Comparison of ENCODE assay signal across 8 cellular contexts in the genomic region with DNA sequence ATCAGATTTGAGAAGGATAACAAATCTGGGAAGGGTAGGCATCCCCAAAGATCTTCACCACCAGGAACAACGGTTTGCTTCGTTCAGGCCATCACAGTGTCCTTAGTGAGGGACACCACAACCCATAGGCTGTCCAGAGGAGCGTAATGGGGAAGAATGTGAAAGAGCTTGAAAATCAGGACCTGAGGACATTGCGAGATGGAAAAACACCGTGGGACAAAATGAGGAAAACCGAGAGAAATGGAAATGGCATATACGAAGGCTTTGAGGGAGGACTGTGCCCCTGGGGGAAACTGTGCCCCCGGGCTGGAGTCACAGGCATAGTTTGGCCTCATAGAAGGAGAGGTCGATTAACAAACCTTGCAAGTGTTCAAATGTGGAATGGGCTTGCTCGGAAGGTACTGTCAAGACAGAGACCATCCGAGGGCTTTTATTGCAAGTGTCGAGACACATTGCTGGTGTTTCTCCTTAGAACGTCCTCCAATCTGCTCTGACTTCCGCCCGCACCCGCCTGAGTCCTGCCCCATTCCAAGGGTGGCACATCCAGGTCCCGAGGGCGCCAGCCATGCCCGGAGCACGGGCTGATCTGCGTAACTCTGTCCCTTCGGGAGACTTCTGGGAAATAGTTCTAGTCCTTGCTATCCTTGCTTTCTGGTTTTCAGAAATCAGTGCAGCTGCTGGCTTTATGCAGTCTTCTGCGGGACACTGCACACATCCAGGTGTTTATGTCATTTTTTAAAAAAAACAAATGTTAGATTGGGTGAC. TPM values are rescaled to one million over a fixed set of nuclear protein-coding genes. Genes with fewer than 3 reads are reported as not detected.
DNase-seq lines count a peak whose midpoint lies in the region; ATAC-seq and TF ChIP-seq lines count a peak whose summit lies in the region.

No MANE protein-coding gene starts in this region.

- H3K4me3 Mint-ChIP-seq in activated CD4-positive, alpha-beta T cell treated with anti-CD3 and anti-CD28 coated beads, Interleukin-2, amount 10 ng/mL, durations not matched to agents 7 days and 5 days: peak overlapping the region; percentile 85
- peak overlapping the region; percentile 83 for H3K4me3 Mint-ChIP-seq in endothelial cell (ENCODE audit: unreplicated experiment)
- peak overlapping the region; percentile 90 for H3K4me3 Mint-ChIP-seq in stimulated activated naive CD8-positive, alpha-beta T cell treated with anti-CD3 and anti-CD28 coated beads, Interleukin-15, Interleukin-2, amounts not matched to agents 100 ng/mL and 50 ng/mL, for 24 hours

- H3K18ac ChIP-seq in mesendoderm (ENCODE audit: low read length): no peak overlapping the region

- H2AK5ac ChIP-seq in mesendoderm (ENCODE audit: low read length): no peak overlapping the region

- H3K27ac ChIP-seq in DND-41 (ENCODE audit: low read length) (peak overlapping the region; percentile 66), mesendoderm (ENCODE audit: low read depth, low read length) (no peak overlapping the region)

- H2AFZ ChIP-seq in DND-41 (ENCODE audit: low read depth, low read length) (peak overlapping the region; percentile 99), Loucy (ENCODE audit: low read length) (peak overlapping the region; percentile 99)

- H3K9me3 ChIP-seq in DND-41 (ENCODE audit: insufficient read depth, low read length, severe bottlenecking) (no peaks in the 10 kb centered on the region), Loucy (ENCODE audit: insufficient read depth, low read depth, low read length) (no peaks in the 10 kb centered on the region)

- H3K4me1 ChIP-seq in DND-41 (ENCODE audit: insufficient read depth, low read length) (peaks cover 27% of the 10 kb centered on the region), Loucy (ENCODE audit: insufficient read depth, low read length, poor library complexity, severe bottlenecking) (peaks cover 33% of the 10 kb centered on the region), mesendoderm (ENCODE audit: control insufficient read depth, low read depth, low read length) (no peaks in the 10 kb centered on the region)

- TF ChIP-seq CTCF in DND-41 (IDR thresholded peaks at IDR 0.05; ENCODE audit: borderline replicate concordance, extremely low read depth, low read length, poor library complexity, severe bottlenecking): no peak
- no peak for TF ChIP-seq CTCF in Loucy (conservative IDR thresholded peaks at IDR 0.05; ENCODE audit: low read length)
- no peak for TF ChIP-seq CTCF in endothelial cell (IDR thresholded peaks at IDR 0.05; ENCODE audit: unreplicated experiment)

- no peaks in the 10 kb centered on the region; the same call in 1 of the 2 replicates for H3K36me3 ChIP-seq in DND-41 (ENCODE audit: insufficient read depth, low read length)
- no peaks in the 10 kb centered on the region for H3K36me3 ChIP-seq in Loucy (ENCODE audit: insufficient read depth, low read length)
- no peaks in the 10 kb centered on the region for H3K36me3 ChIP-seq in mesendoderm (ENCODE audit: control insufficient read depth, insufficient read depth, low read length)

- H3K23ac ChIP-seq in mesendoderm (ENCODE audit: low read length): no peak overlapping the region

- H2BK5ac ChIP-seq in mesendoderm (ENCODE audit: low read length): no peak overlapping the region

- H3K79me2 ChIP-seq in DND-41 (ENCODE audit: insufficient read depth, low read length) (peaks cover 37% of the 10 kb centered on the region), Loucy (ENCODE audit: insufficient read depth, low read length) (peaks cover 35% of the 10 kb centered on the region), mesendoderm (ENCODE audit: control insufficient read depth, insufficient read depth, low read length) (peaks cover 16% of the 10 kb centered on the region)

- H4K5ac ChIP-seq in mesendoderm (ENCODE audit: low read length): no peak overlapping the region

- no peaks in the 10 kb centered on the region for H3K9me3 Mint-ChIP-seq in activated CD4-positive, alpha-beta T cell treated with anti-CD3 and anti-CD28 coated beads, Interleukin-2, amount 10 ng/mL, durations not matched to agents 7 days and 5 days
- H3K9me3 Mint-ChIP-seq in endothelial cell (ENCODE audit: unreplicated experiment): no peaks in the 10 kb centered on the region
- H3K9me3 Mint-ChIP-seq in stimulated activated naive CD8-positive, alpha-beta T cell treated with anti-CD3 and anti-CD28 coated beads, Interleukin-15, Interleukin-2, amounts not matched to agents 100 ng/mL and 50 ng/mL, for 24 hours: no peaks in the 10 kb centered on the region

- ATAC-seq in DND-41 (ENCODE audit: insufficient read depth, low read depth) (peak; percentile 44), GM21723 (IDR thresholded peaks at IDR 0.05; ENCODE audit: unreplicated experiment) (peak; percentile 18), HG03095 (IDR thresholded peaks at IDR 0.05; ENCODE audit: unreplicated experiment) (no peak)

- H2BK120ac ChIP-seq in mesendoderm (ENCODE audit: low read depth, low read length): no peak overlapping the region

- peak overlapping the region; percentile 87 for H3K56ac ChIP-seq in mesendoderm (ENCODE audit: low read length)

- peaks cover 18% of the 10 kb centered on the region for H3K4me1 Mint-ChIP-seq in activated CD4-positive, alpha-beta T cell treated with anti-CD3 and anti-CD28 coated beads, Interleukin-2, amount 10 ng/mL, durations not matched to agents 7 days and 5 days
- H3K4me1 Mint-ChIP-seq in endothelial cell (ENCODE audit: unreplicated experiment): peaks cover 3% of the 10 kb centered on the region
- peaks cover 21% of the 10 kb centered on the region for H3K4me1 Mint-ChIP-seq in stimulated activated naive CD8-positive, alpha-beta T cell treated with anti-CD3 and anti-CD28 coated beads, Interleukin-15, Interleukin-2, amounts not matched to agents 100 ng/mL and 50 ng/mL, for 24 hours (ENCODE audit: low read depth)

- H3K4me3 ChIP-seq in DND-41 (ENCODE audit: low read depth in 1 of 2, low read length in 2 of 2): peak overlapping the region; percentile 45 to 74
- peak overlapping the region; percentile 89 for H3K4me3 ChIP-seq in Loucy (ENCODE audit: low read length, poor library complexity, severe bottlenecking)
- H3K4me3 ChIP-seq in mesendoderm (ENCODE audit: low read length): peak overlapping the region; percentile 51

- H3K27me3 ChIP-seq in DND-41 (ENCODE audit: insufficient read depth, low read length, poor library complexity) (peaks cover 3% of the 10 kb centered on the region), Loucy (ENCODE audit: insufficient read depth, low read length, poor library complexity, severe bottlenecking) (no peaks in the 10 kb centered on the region), mesendoderm (ENCODE audit: insufficient read depth, low read length, poor library complexity) (no peaks in the 10 kb centered on the region)

- DNase-seq in DND-41 (peak; percentile 62), endothelial cell (ENCODE audit: low spot score) (peak; percentile 29), mesendoderm (peak; percentile 5)
- DNase-seq in activated CD4-positive, alpha-beta T cell treated with anti-CD3 and anti-CD28 coated beads, Interleukin-2, amount 10 ng/mL, durations not matched to agents 7 days and 5 days: peak; percentile 36

- H3K79me1 ChIP-seq in mesendoderm (ENCODE audit: low read length): peaks cover 2% of the 10 kb centered on the region

- no peaks in the 10 kb centered on the region for H3K36me3 Mint-ChIP-seq in activated CD4-positive, alpha-beta T cell treated with anti-CD3 and anti-CD28 coated beads, Interleukin-2, amount 10 ng/mL, durations not matched to agents 7 days and 5 days (ENCODE audit: low read depth)
- H3K36me3 Mint-ChIP-seq in endothelial cell (ENCODE audit: low read depth, unreplicated experiment): peaks cover 3% of the 10 kb centered on the region
- no peaks in the 10 kb centered on the region for H3K36me3 Mint-ChIP-seq in stimulated activated naive CD8-positive, alpha-beta T cell treated with anti-CD3 and anti-CD28 coated beads, Interleukin-15, Interleukin-2, amounts not matched to agents 100 ng/mL and 50 ng/mL, for 24 hours (ENCODE audit: low read depth)

- H3F3A ChIP-seq in Loucy (ENCODE audit: low read depth): no peaks in the 10 kb centered on the region

- no peak overlapping the region for H2BK15ac ChIP-seq in mesendoderm (replicated peaks; ENCODE audit: low read depth)

- CTCF ChIA-PET in activated CD4-positive, alpha-beta T cell treated with anti-CD3 and anti-CD28 coated beads, Interleukin-2, amount 10 ng/mL, durations not matched to agents 7 days and 5 days (lab: Charles Lee): interaction anchor here (1.1 kb wide), 1 partner anchor 12 kb away, joined by 3 read pairs; no protein-coding TSS in a partner anchor

- H3K9ac ChIP-seq in DND-41 (ENCODE audit: low read depth, low read length): peak overlapping the region; percentile 92
- peak overlapping the region; percentile 70 for H3K9ac ChIP-seq in Loucy (ENCODE audit: low read depth, low read length, poor library complexity, severe bottlenecking)
- peak overlapping the region; percentile 85 for H3K9ac ChIP-seq in mesendoderm (ENCODE audit: low read length)

- peak overlapping the region; percentile 92 for H3K27ac Mint-ChIP-seq in activated CD4-positive, alpha-beta T cell treated with anti-CD3 and anti-CD28 coated beads, Interleukin-2, amount 10 ng/mL, durations not matched to agents 7 days and 5 days
- H3K27ac Mint-ChIP-seq in endothelial cell (ENCODE audit: unreplicated experiment): peak overlapping the region; percentile 83
- H3K27ac Mint-ChIP-seq in stimulated activated naive CD8-positive, alpha-beta T cell treated with anti-CD3 and anti-CD28 coated beads, Interleukin-15, Interleukin-2, amounts not matched to agents 100 ng/mL and 50 ng/mL, for 24 hours: peak overlapping the region; percentile 12

- no peak overlapping the region for H4K8ac ChIP-seq in mesendoderm (ENCODE audit: low read depth, low read length)

- H3K4me2 ChIP-seq in DND-41 (ENCODE audit: insufficient read depth, low read length): peak overlapping the region; percentile 97
- peak overlapping the region; percentile 99 for H3K4me2 ChIP-seq in Loucy (ENCODE audit: low read depth, low read length, poor library complexity, severe bottlenecking)
- H3K4me2 ChIP-seq in mesendoderm (ENCODE audit: low read length): peak overlapping the region; percentile 94

- WGBS in mesendoderm (ENCODE audit: extremely low coverage, insufficient coverage, low lambda C conversion rate): no CpG with 5 or more reads among the region's 23 CpGs

- peaks cover 23% of the 10 kb centered on the region for H3K27me3 Mint-ChIP-seq in activated CD4-positive, alpha-beta T cell treated with anti-CD3 and anti-CD28 coated beads, Interleukin-2, amount 10 ng/mL, durations not matched to agents 7 days and 5 days
- H3K27me3 Mint-ChIP-seq in endothelial cell (ENCODE audit: unreplicated experiment): peaks cover 13% of the 10 kb centered on the region
- H3K27me3 Mint-ChIP-seq in stimulated activated naive CD8-positive, alpha-beta T cell treated with anti-CD3 and anti-CD28 coated beads, Interleukin-15, Interleukin-2, amounts not matched to agents 100 ng/mL and 50 ng/mL, for 24 hours: peaks cover 5% of the 10 kb centered on the region

- H3K9me2 ChIP-seq in Loucy (replicated peaks; ENCODE audit: low read depth, low read length): no peaks in the 10 kb centered on the region

- 0 out of 2 replicates have a peak, but pooled peaks cover 2% of the 10 kb centered on the region for H4K20me1 ChIP-seq in DND-41 (ENCODE audit: insufficient read depth, low read length)
- peaks cover 22% of the 10 kb centered on the region for H4K20me1 ChIP-seq in Loucy (ENCODE audit: insufficient read depth, low read length, poor library complexity, severe bottlenecking)

- POLR2A ChIA-PET in activated CD4-positive, alpha-beta T cell treated with anti-CD3 and anti-CD28 coated beads, Interleukin-2, amount 10 ng/mL, durations not matched to agents 7 days and 5 days (lab: Charles Lee): interaction anchor here (0.7 kb wide), 1 partner anchor 526 kb away, joined by 5 read pairs; no protein-coding TSS in a partner anchor

- H3K4ac ChIP-seq in mesendoderm (ENCODE audit: low read depth, low read length): no peak overlapping the region

RNA-seq across cellular contexts. Expression of a gene that starts 0.9 kb away (rescaled TPM):
- total RNA-seq in activated CD4-positive, alpha-beta T cell treated with anti-CD3 and anti-CD28 coated beads, Interleukin-2, amount 10 ng/mL, durations not matched to agents 7 days and 5 days: 1 to 10 TPM; 6.7 to 7.1 TPM
- 19.9 TPM for total RNA-seq in endothelial cell (ENCODE audit: unreplicated experiment)
- 14.7 TPM for polyA plus RNA-seq in mesendoderm (2013, experiment 1 of 2)
- polyA plus RNA-seq in mesendoderm (2013, experiment 2 of 2): 14.1 TPM

RNA-seq across cellular contexts. Expression of a gene that starts 51.1 kb away (rescaled TPM):
- total RNA-seq in activated CD4-positive, alpha-beta T cell treated with anti-CD3 and anti-CD28 coated beads, Interleukin-2, amount 10 ng/mL, durations not matched to agents 7 days and 5 days: under 1 TPM in 1 of 2 experiments, not detected in 1; 0.17 TPM
- total RNA-seq in endothelial cell (ENCODE audit: unreplicated experiment): not detected
- 1.2 TPM for polyA plus RNA-seq in mesendoderm (2013, experiment 1 of 2)
- 1.3 TPM for polyA plus RNA-seq in mesendoderm (2013, experiment 2 of 2)

Comparison
In these comparisons a context has a peak if more than half of its experiments do, and no peak if none do; other contexts are left out.
1. DNase-seq: peak in every context shown above with its lines; median percentile 62 in DND-41; 36 in activated CD4-positive, alpha-beta T cell treated with anti-CD3 and anti-CD28 coated beads, Interleukin-2, amount 10 ng/mL, durations not matched to agents 7 days and 5 days; 29 in endothelial cell; 5 in mesendoderm.
2. H3K27ac Mint-ChIP-seq: peak in every context shown above with its lines; median percentile 92 in activated CD4-positive, alpha-beta T cell treated with anti-CD3 and anti-CD28 coated beads, Interleukin-2, amount 10 ng/mL, durations not matched to agents 7 days and 5 days; 83 in endothelial cell; 12 in stimulated activated naive CD8-positive, alpha-beta T cell treated with anti-CD3 and anti-CD28 coated beads, Interleukin-15, Interleukin-2, amounts not matched to agents 100 ng/mL and 50 ng/mL, for 24 hours.